ENCODE assay signal across 12 cellular contexts in the genomic region with DNA sequence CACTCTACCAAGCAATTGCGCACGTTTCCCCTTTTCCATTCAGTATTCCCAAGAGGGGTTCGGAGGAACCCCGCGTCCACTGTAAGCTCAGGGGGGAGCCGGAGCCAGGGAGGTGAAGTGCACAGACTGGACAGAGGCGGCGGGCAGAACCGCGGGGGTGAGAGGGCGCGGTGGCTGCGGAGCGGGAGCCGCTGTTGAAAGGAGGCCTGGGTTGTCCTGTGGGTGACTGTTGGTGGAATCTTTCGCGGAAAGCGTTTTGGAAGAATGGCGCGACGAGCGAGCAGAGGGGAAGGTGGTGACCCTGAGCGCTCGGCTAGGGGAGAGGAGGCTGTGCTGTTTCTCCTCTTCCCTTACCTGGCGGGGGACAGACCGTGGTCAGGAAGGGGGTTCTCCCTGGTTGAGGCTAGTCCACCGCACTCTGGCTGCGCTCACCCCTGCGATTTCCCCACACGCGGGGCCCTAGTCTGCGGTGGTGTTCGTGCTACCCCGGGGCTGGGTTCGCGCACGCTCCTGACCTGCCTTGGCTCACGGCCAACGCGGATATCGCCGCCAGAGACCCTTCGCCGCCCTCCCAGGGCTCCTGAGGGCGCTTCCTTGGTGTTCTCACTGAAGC.
DNase-seq lines count a peak whose midpoint lies in the region; ATAC-seq and TF ChIP-seq lines count a peak whose summit lies in the region.
"Had no signal": no experiment of that assay in that cellular context is flagged by ENCODE, and none has a peak within 500 bp of the region (broad histone marks: within the 10 kb centered on the region; RNA-seq: fewer than 3 reads in every experiment).

No MANE protein-coding gene starts in this region.

- H3K27ac ChIP-seq in endodermal cell (ENCODE audit: low read depth, low read length) (no peak overlapping the region), psoas muscle (no peak overlapping the region)
- H3K27ac ChIP-seq: foreskin keratinocyte had no signal

- no peak for ATAC-seq in psoas muscle
- ATAC-seq: Right ventricle myocardium inferior had no signal

- peak overlapping the region; percentile 62 for H3K4me3 Mint-ChIP-seq in T-helper 2 cell treated with Interferon-gamma antibody and Interleukin-4, amounts not matched to agents 5 μg/mL and 100 μg/mL, for 36 hours
- H3K4me3 Mint-ChIP-seq in endodermal cell = peak overlapping the region; percentile 55

- H3K9ac ChIP-seq in endodermal cell (ENCODE audit: extremely low read depth, low read length, poor library complexity, severe bottlenecking) = no peak overlapping the region

- 13 to 17% methylated on average over 29 to 45 of the region's 45 CpGs for WGBS in endodermal cell (ENCODE audit: insufficient coverage in 1 of 2, insufficient read length in 1 of 2), 2 experiments
- 2 to 5% (median 4%) methylated on average over 42 to 45 of the region's 45 CpGs for WGBS in psoas muscle, 3 donors

- H3K27me3 ChIP-seq in endodermal cell (ENCODE audit: control insufficient read depth, insufficient read depth, low read length, poor library complexity, severe bottlenecking) (peaks cover 95% of the 10 kb centered on the region), psoas muscle (ENCODE audit: insufficient read depth in 3 of 3, low read length in 2 of 3) (peaks cover 0 to 92% (median 40%) of the 10 kb centered on the region in 3 donors)

- no peaks in the 10 kb centered on the region for H3K36me3 Mint-ChIP-seq in T-helper 2 cell treated with Interferon-gamma antibody and Interleukin-4, amounts not matched to agents 5 μg/mL and 100 μg/mL, for 36 hours (ENCODE audit: low read depth)
- H3K36me3 Mint-ChIP-seq in endodermal cell (ENCODE audit: low read depth) = no peaks in the 10 kb centered on the region

- no peaks in the 10 kb centered on the region for H3K9me3 Mint-ChIP-seq in T-helper 2 cell treated with Interferon-gamma antibody and Interleukin-4, amounts not matched to agents 5 μg/mL and 100 μg/mL, for 36 hours
- peaks cover 16% of the 10 kb centered on the region for H3K9me3 Mint-ChIP-seq in endodermal cell

- H3K9me3 ChIP-seq in endodermal cell (ENCODE audit: control insufficient read depth, low read length) = peaks cover 7% of the 10 kb centered on the region
- H3K9me3 ChIP-seq in psoas muscle = no peaks in the 10 kb centered on the region

- peak overlapping the region; percentile 56 for H3K4me3 ChIP-seq in endodermal cell (ENCODE audit: low read length)
- peak overlapping the region; percentile 28 for H3K4me3 ChIP-seq in psoas muscle

- H3K36me3 ChIP-seq in endodermal cell (ENCODE audit: control insufficient read depth, insufficient read depth, low read length) (no peaks in the 10 kb centered on the region), psoas muscle (ENCODE audit: insufficient read depth in 1 of 2, low read depth in 1 of 2) (no peaks in the 10 kb centered on the region)

- DNase-seq in activated CD8-positive, alpha-beta memory T cell treated with anti-CD3 and anti-CD28 coated beads for 24 hours = peak; percentile 65
- no peak for DNase-seq in activated CD8-positive, alpha-beta memory T cell treated with anti-CD3 and anti-CD28 coated beads, Interleukin-2, amount 50 U/mL, for 4 hours
- no peak for DNase-seq in T-helper 2 cell treated with Interferon-gamma antibody and Interleukin-4, amounts not matched to agents 5 μg/mL and 100 μg/mL, for 36 hours (ENCODE audit: low spot score)
- DNase-seq in endodermal cell = no peak
- DNase-seq in psoas muscle = no peak
- DNase-seq in cerebellum (ENCODE audit: low spot score) = no peak
- no peak for DNase-seq in NOMO-1 (lab: John Stamatoyannopoulos, UW; ENCODE audit: unreplicated experiment in 2 of 2)
- DNase-seq in NCI-H1092 treated with DMSO at 0.1 percent for 48 hours (lab: John Stamatoyannopoulos, UW) = no peak
- DNase-seq: midbrain, NCI-H226 had no signal

- H3K4me1 Mint-ChIP-seq in T-helper 2 cell treated with Interferon-gamma antibody and Interleukin-4, amounts not matched to agents 5 μg/mL and 100 μg/mL, for 36 hours (ENCODE audit: low read depth) = peaks cover 30% of the 10 kb centered on the region
- peaks cover 12% of the 10 kb centered on the region for H3K4me1 Mint-ChIP-seq in endodermal cell

- peak; percentile 16 for TF ChIP-seq CTCF in endodermal cell (conservative IDR thresholded peaks at IDR 0.05)
- no peak for TF ChIP-seq CTCF in psoas muscle (IDR thresholded peaks at IDR 0.05)

- peaks cover 87% of the 10 kb centered on the region for H3K27me3 Mint-ChIP-seq in T-helper 2 cell treated with Interferon-gamma antibody and Interleukin-4, amounts not matched to agents 5 μg/mL and 100 μg/mL, for 36 hours (ENCODE audit: low read depth)
- peaks cover 92% of the 10 kb centered on the region for H3K27me3 Mint-ChIP-seq in endodermal cell (ENCODE audit: insufficient read depth)

- H3K4me1 ChIP-seq in endodermal cell (ENCODE audit: control insufficient read depth, insufficient read depth, low read length) (no peaks in the 10 kb centered on the region), psoas muscle (peaks cover 8% of the 10 kb centered on the region)

- peak overlapping the region; percentile 55 for H3K27ac Mint-ChIP-seq in T-helper 2 cell treated with Interferon-gamma antibody and Interleukin-4, amounts not matched to agents 5 μg/mL and 100 μg/mL, for 36 hours
- no peak overlapping the region for H3K27ac Mint-ChIP-seq in endodermal cell

- intact Hi-C loops in psoas muscle (cut with DNase I) = no loop called here
